In genomic region chr17:38703742-38704644, GRCh38 we compare ENCODE assay signal across 8 cellular contexts.
DNase-seq lines count a peak whose midpoint lies in the region; ATAC-seq and TF ChIP-seq lines count a peak whose summit lies in the region.

No MANE protein-coding gene starts in this region.

- H3K9ac ChIP-seq in mucosa of stomach (ENCODE audit: low read length) = peak overlapping the region; percentile 90

- ATAC-seq in HG03108 (IDR thresholded peaks at IDR 0.05; ENCODE audit: unreplicated experiment) (peak; percentile 24), GM21390 (IDR thresholded peaks at IDR 0.05; ENCODE audit: unreplicated experiment) (no peak)
- ATAC-seq in stimulated activated effector memory CD8-positive, alpha-beta T cell treated with anti-CD3 and anti-CD28 coated beads, Interleukin-12 subunit alpha, Interleukin-12 subunit beta, amount 100 ng/mL, for 72 hours = peak; percentile 6

- H3K4me1 ChIP-seq in mucosa of stomach (ENCODE audit: control insufficient read depth, insufficient read depth, low read length) = peaks cover 31% of the 10 kb centered on the region

- peak overlapping the region; percentile 81 for H3K4me3 ChIP-seq in epithelial cell of esophagus (ENCODE audit: low read length)
- peak overlapping the region; percentile 85 for H3K4me3 ChIP-seq in mucosa of stomach (ENCODE audit: low read length)

- peaks cover 53% of the 10 kb centered on the region for H3K4me1 Mint-ChIP-seq in stimulated activated effector memory CD8-positive, alpha-beta T cell treated with anti-CD3 and anti-CD28 coated beads, Interleukin-12 subunit alpha, Interleukin-12 subunit beta, amount 100 ng/mL, for 72 hours

- H3K36me3 ChIP-seq in mucosa of stomach (ENCODE audit: control insufficient read depth, insufficient read depth, low read length) = no peaks in the 10 kb centered on the region

- H3K27me3 ChIP-seq in mucosa of stomach (ENCODE audit: control insufficient read depth, insufficient read depth, low read length) = no peaks in the 10 kb centered on the region

- peaks cover 80% of the 10 kb centered on the region for H3K36me3 Mint-ChIP-seq in stimulated activated effector memory CD8-positive, alpha-beta T cell treated with anti-CD3 and anti-CD28 coated beads, Interleukin-12 subunit alpha, Interleukin-12 subunit beta, amount 100 ng/mL, for 72 hours

- H3K4me3 Mint-ChIP-seq in stimulated activated effector memory CD8-positive, alpha-beta T cell treated with anti-CD3 and anti-CD28 coated beads, Interleukin-12 subunit alpha, Interleukin-12 subunit beta, amount 100 ng/mL, for 72 hours = peak overlapping the region; percentile 99

- DNase-seq in CMK (ENCODE audit: low read depth) = peak; percentile 90
- peak; percentile 99 for DNase-seq in NCI-H82 (lab: John Stamatoyannopoulos, UW)
- DNase-seq in activated CD8-positive, alpha-beta memory T cell treated with anti-CD3 and anti-CD28 coated beads, Interleukin-2, amount 50 U/mL, for 48 hours = peak; percentile 93
- DNase-seq in epithelial cell of esophagus (ENCODE audit: low read depth) = peak; percentile 50
- peak; percentile 55 to 87 for DNase-seq in stimulated activated effector memory CD8-positive, alpha-beta T cell treated with anti-CD3 and anti-CD28 coated beads, Interleukin-12 subunit alpha, Interleukin-12 subunit beta, amount 100 ng/mL, for 72 hours (ENCODE audit: low spot score in 2 of 2)

- no peaks in the 10 kb centered on the region for H3K9me3 Mint-ChIP-seq in stimulated activated effector memory CD8-positive, alpha-beta T cell treated with anti-CD3 and anti-CD28 coated beads, Interleukin-12 subunit alpha, Interleukin-12 subunit beta, amount 100 ng/mL, for 72 hours

- TF ChIP-seq CTCF in epithelial cell of esophagus (IDR thresholded peaks at IDR 0.05; ENCODE audit: insufficient read depth, low read depth, low read length, missing control alignments) = no peak

- H3K27ac Mint-ChIP-seq in stimulated activated effector memory CD8-positive, alpha-beta T cell treated with anti-CD3 and anti-CD28 coated beads, Interleukin-12 subunit alpha, Interleukin-12 subunit beta, amount 100 ng/mL, for 72 hours = peak overlapping the region; percentile 100

- no peaks in the 10 kb centered on the region for H3K9me3 ChIP-seq in mucosa of stomach (ENCODE audit: control insufficient read depth, low read length)
